In the genomic region with DNA sequence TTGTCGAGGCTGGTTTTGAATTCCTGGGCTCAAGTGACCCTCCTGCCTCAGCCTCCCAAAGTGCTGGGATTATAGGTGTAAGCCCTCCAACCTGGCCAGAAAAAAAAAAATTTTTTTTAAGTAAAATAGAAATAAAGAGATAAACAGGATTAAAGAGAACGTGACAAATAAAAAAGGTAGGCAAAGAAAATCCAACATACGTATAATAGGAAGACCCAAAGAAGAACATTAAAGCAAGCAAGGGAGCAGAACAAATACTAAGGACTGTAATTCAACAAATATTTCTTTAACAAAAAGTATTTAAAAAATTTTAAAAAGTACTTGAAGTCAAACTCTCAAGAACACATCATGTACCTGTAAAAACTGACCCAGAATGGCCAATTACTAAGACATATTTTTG, we compare ENCODE assay signal across 1 cellular context.
TF ChIP-seq lines count a peak whose summit lies in the region.

No MANE protein-coding gene starts in this region.

TF ChIP-seq in K562, 482 proteins besides CTCF, POLR2A, EP300 and RAD21:
- peak; percentile 46; the same call in 1 of the 2 replicates for TF ChIP-seq TRIM28 (IDR thresholded peaks at IDR 0.05)
- TF ChIP-seq, protein P1, sequence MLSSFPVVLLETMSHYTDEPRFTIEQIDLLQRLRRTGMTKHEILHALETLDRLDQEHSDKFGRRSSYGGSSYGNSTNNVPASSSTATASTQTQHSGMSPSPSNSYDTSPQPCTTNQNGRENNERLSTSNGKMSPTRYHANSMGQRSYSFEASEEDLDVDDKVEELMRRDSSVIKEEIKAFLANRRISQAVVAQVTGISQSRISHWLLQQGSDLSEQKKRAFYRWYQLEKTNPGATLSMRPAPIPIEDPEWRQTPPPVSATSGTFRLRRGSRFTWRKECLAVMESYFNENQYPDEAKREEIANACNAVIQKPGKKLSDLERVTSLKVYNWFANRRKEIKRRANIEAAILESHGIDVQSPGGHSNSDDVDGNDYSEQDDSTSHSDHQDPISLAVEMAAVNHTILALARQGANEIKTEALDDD (IDR thresholded peaks at IDR 0.05), result no peak
